Comparison of ENCODE assay signal across 8 cellular contexts in the genomic region with DNA sequence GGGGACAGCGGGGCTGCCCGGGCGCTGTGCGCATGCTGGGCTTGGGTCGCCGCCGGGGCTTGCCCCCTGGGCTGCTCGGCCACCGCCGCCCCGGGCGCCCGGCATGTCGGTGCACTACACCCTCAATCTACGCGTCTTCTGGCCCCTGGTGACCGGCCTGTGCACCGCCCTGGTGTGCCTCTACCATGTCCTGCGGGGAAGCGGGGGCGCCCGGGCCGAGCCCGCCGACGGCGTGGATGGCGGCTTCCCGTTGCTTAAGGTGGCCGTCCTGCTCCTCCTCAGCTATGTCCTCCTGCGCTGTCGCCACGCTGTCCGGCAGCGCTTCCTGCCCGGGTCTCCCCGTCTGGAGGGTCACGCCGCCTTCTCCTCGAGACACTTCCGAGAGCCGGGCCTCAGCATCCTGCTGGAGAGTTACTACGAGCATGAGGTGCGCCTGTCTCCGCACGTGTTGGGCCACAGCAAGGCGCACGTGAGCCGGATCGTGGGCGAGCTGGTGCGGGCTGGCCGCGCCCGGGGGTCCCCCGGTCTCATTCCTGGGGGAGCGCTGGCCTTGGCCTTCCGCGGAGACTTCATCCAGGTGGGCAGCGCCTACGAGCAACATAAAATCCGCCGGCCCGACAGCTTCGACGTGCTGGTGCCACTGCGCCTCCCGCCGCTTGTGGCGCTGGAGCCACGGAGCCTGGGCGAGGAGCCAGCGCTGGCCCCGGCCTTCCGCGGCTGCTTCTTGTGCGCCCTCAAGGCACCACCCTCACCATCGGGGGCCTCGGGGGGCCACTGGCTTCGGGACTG. TPM values are rescaled to one million over a fixed set of nuclear protein-coding genes. Genes with fewer than 3 reads are reported as not detected.
DNase-seq lines count a peak whose midpoint lies in the region; ATAC-seq and TF ChIP-seq lines count a peak whose summit lies in the region.

No MANE protein-coding gene starts in this region.

- peaks cover 56% of the 10 kb centered on the region for H3K27me3 Mint-ChIP-seq in T-helper 17 cell

- TF ChIP-seq POLR2A in GM18951 (IDR thresholded peaks at IDR 0.05; ENCODE audit: extremely low read depth, insufficient read depth, insufficient read length): peak; percentile 1

- H3K4me1 Mint-ChIP-seq in T-helper 17 cell: peaks cover 7% of the 10 kb centered on the region

- H3K4me3 ChIP-seq in AG04450 (ENCODE audit: low read depth, low read length) (peak overlapping the region; percentile 73), esophagus (ENCODE audit: low read depth in 1 of 2, low read length in 2 of 2) (peak overlapping the region; percentile 66 to 71), muscle layer of colon (ENCODE audit: low read depth in 1 of 2, low read length in 2 of 2) (peak overlapping the region; percentile 60 to 78)

- H3K36me3 ChIP-seq in esophagus (ENCODE audit: control insufficient read depth in 2 of 2, insufficient read depth in 2 of 2, low read length in 1 of 2): peaks cover 0 to 4% of the 10 kb centered on the region in 2 donors
- peaks cover 13% of the 10 kb centered on the region for H3K36me3 ChIP-seq in muscle layer of colon (ENCODE audit: insufficient read depth, low read length)

- H3K27ac ChIP-seq in AG04450 (ENCODE audit: low read depth, low read length): peak overlapping the region; percentile 68
- H3K27ac ChIP-seq in esophagus (ENCODE audit: low read depth in 2 of 2, low read length in 1 of 2): peak overlapping the region; percentile 90 to 95
- H3K27ac ChIP-seq in muscle layer of colon (ENCODE audit: low read depth, low read length): peak overlapping the region; percentile 89

- DNase-seq in AG04450 (ENCODE audit: low read depth, low spot score) (no peak), T-helper 17 cell (no peak), NCI-H1048 (lab: John Stamatoyannopoulos, UW) (no peak), NCI-H2081 (lab: John Stamatoyannopoulos, UW) (no peak), H4 (ENCODE audit: low spot score) (no peak)

- peak; percentile 18 for ATAC-seq in T-helper 17 cell

- in situ Hi-C loops in GM18951 (cut with MboI; ENCODE audit: low sequenced_read_pairs, unreplicated experiment): no loop called here

- no peak overlapping the region for H3K9ac ChIP-seq in muscle layer of colon (ENCODE audit: low read length)

- CTCF ChIA-PET in AG04450 (lab: Charles Lee): interaction anchor here (1.2 to 1.4 kb wide), 2 partner anchors 10 to 28 kb away, joined by 3 to 5 read pairs; no protein-coding TSS in a partner anchor

- peak overlapping the region; percentile 71 for H3K4me3 Mint-ChIP-seq in T-helper 17 cell

- whole genome bisulfite sequencing in esophagus, 2 donors: 11 to 12% methylated on average over 73 to 80 of the region's 80 CpGs

- POLR2A ChIA-PET in AG04450 (lab: Yijun Ruan, JAX): interaction anchor here (0.5 to 1.2 kb wide), 4 partner anchors 10 to 406 kb away, joined by 3 to 5 read pairs (median 4); a partner anchor contains a TSS

- peaks cover 14% of the 10 kb centered on the region; the same call in 1 of the 2 replicates for H3K9me3 ChIP-seq in AG04450 (ENCODE audit: control insufficient read depth, insufficient read depth, low read length)
- no peaks in the 10 kb centered on the region for H3K9me3 ChIP-seq in T-helper 17 cell (ENCODE audit: control insufficient read depth, low read length, poor library complexity, severe bottlenecking)
- H3K9me3 ChIP-seq in esophagus (ENCODE audit: control insufficient read depth in 2 of 2, insufficient read depth in 1 of 2, low read depth in 1 of 2, low read length in 1 of 2): no peaks in the 10 kb centered on the region
- no peaks in the 10 kb centered on the region for H3K9me3 ChIP-seq in muscle layer of colon (ENCODE audit: low read length)

- H3K36me3 Mint-ChIP-seq in T-helper 17 cell (ENCODE audit: low read depth): peaks cover 3% of the 10 kb centered on the region

- no peak overlapping the region for H3K27ac Mint-ChIP-seq in T-helper 17 cell

- H3K4me1 ChIP-seq in esophagus (ENCODE audit: control insufficient read depth in 2 of 2, insufficient read depth in 2 of 2, low read length in 1 of 2) (peaks cover 6 to 11% of the 10 kb centered on the region in 2 donors), muscle layer of colon (ENCODE audit: insufficient read depth, low read length) (peaks cover 39% of the 10 kb centered on the region)

- H3K27me3 ChIP-seq in AG04450 (ENCODE audit: control insufficient read depth, insufficient read depth, low read length) (no peaks in the 10 kb centered on the region), esophagus (ENCODE audit: control insufficient read depth in 1 of 2, insufficient read depth in 2 of 2, low read length in 2 of 2) (no peaks in the 10 kb centered on the region), muscle layer of colon (ENCODE audit: control insufficient read depth in 1 of 2, insufficient read depth in 2 of 2, low read length in 2 of 2) (no peaks in the 10 kb centered on the region)

- 0 out of 2 replicates have a peak, but pooled peaks have one; percentile 33 for TF ChIP-seq CTCF in AG04450 (IDR thresholded peaks at IDR 0.05; ENCODE audit: low read depth, low read length)

RNA-seq across cellular contexts. Expression of a gene that starts 0.8 kb away (rescaled TPM):
- polyA plus RNA-seq in AG04450 (2011; rRNA removed): 15.8 and 16.3 TPM in 2 replicates
- 17.5 and 22.7 TPM in 2 replicates for polyA minus RNA-seq in AG04450 (2011; rRNA and poly(A)+ RNA removed)
- 1 to 10 TPM in 1 of 2 donors, under 1 TPM in 1; 0.85 to 2.0 TPM for total RNA-seq in T-helper 17 cell
- polyA plus RNA-seq in esophagus: 10 to 100 TPM; 10.5 to 13.3 TPM
- total RNA-seq in H4 (2014; rRNA removed; shearing (Covaris generic)): 8.2 and 8.7 TPM in 2 replicates

RNA-seq across cellular contexts. Expression of a gene that starts 47.1 kb away (rescaled TPM):
- polyA plus RNA-seq in AG04450 (2011; rRNA removed) (14.1 and 14.2 TPM in 2 replicates), esophagus (10 to 100 TPM; 11.8 to 13.5 TPM)
- 16.6 and 20.1 TPM in 2 replicates for polyA minus RNA-seq in AG04450 (2011; rRNA and poly(A)+ RNA removed)
- total RNA-seq in T-helper 17 cell: 10 to 100 TPM; 13.7 to 14.7 TPM
- total RNA-seq in H4 (2014; rRNA removed; shearing (Covaris generic)): 8.2 and 25.8 TPM in 2 replicates

RNA-seq across cellular contexts. Expression of a gene that starts 53.5 kb away (rescaled TPM):
- 0.21 and 0.27 TPM in 2 replicates for polyA plus RNA-seq in AG04450 (2011; rRNA removed)
- 0.87 TPM in 1 of 2 replicates, not detected in the other for polyA minus RNA-seq in AG04450 (2011; rRNA and poly(A)+ RNA removed)
- under 1 TPM in 1 of 2 donors, not detected in 1; 0.97 TPM for total RNA-seq in T-helper 17 cell
- polyA plus RNA-seq in esophagus: 1 to 10 TPM; 3.5 to 6.2 TPM
- 2.1 and 3.2 TPM in 2 replicates for total RNA-seq in H4 (2014; rRNA removed; shearing (Covaris generic))
